8 cellular contexts compared by ENCODE assay signal in the genomic region with DNA sequence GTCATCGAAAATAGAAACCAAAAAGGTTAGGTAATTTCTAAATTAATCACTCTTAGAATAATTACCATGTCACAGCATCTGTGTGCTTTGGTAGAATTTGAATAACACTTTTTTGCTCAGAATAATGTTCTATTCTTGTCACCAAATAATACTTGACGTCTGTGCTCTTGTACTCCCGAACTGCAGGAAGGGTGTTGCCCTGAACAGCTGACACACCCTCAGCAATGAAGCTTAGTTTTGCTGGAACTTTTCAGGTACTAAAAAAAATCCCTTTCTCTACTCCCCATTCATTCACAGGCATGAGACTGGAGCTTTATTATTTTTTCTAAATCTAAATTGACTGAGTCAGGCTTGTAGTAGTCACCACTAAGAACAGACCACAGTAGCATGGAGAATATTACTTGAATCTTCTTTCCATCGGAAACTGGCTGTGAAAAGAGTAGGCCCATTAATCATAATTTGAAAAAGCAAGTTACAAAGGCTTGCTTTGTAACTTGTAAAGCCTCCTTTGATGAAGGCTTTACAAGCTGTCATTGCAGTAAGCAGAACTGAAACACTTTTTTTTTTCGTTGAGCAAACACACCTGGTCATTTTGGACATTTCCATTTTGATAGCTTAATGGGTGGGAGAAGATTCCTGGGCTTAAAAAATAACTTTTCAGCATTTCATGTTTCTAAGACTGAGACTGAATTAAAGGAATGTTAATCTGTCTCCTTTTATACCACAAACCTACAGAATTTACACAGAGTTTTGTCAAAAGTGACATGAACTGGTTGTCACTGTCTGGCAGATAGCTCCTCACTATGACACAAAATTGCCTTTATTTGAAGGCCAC.
DNase-seq lines count a peak whose midpoint lies in the region; ATAC-seq and TF ChIP-seq lines count a peak whose summit lies in the region.

No MANE protein-coding gene starts in this region.

- no peaks in the 10 kb centered on the region for H4K20me1 ChIP-seq in OCI-LY1 (ENCODE audit: insufficient read depth, low read length)

- H3K4me1 Mint-ChIP-seq in dendritic cell treated with granulocyte-macrophage colony-stimulating factor and Interleukin-4, amounts not matched to agents 40 ng/mL and 50 ng/mL, for 4 days (ENCODE audit: low read depth), result peaks cover 46% of the 10 kb centered on the region

- H3K27ac ChIP-seq in OCI-LY1 (ENCODE audit: low read depth, low read length, poor library complexity, severe bottlenecking) (peak overlapping the region; percentile 95), prostate gland (peak overlapping the region; percentile 56 to 59)

- DNase-seq in NCI-H510A treated with DMSO at 0.1 percent for 48 hours (lab: John Stamatoyannopoulos, UW) (peak; percentile 72), NCI-H510A (lab: John Stamatoyannopoulos, UW) (no peak), prostate gland (ENCODE audit: low spot score) (no peak), SW 1271 (lab: John Stamatoyannopoulos, UW) (no peak), SIG-M5 treated with dmso at 0.1 percent for 504 hours (lab: John Stamatoyannopoulos, UW; ENCODE audit: unreplicated experiment) (no peak)

- H3K79me2 ChIP-seq in OCI-LY1 (ENCODE audit: insufficient read depth, low read length), result no peaks in the 10 kb centered on the region

- peak; percentile 53 for ATAC-seq in HG02884 (IDR thresholded peaks at IDR 0.05; ENCODE audit: unreplicated experiment)

- H3K4me3 ChIP-seq in OCI-LY1 (ENCODE audit: low read depth, low read length, poor library complexity, severe bottlenecking), result peak overlapping the region; percentile 18
- H3K4me3 ChIP-seq in prostate gland, result no peak overlapping the region

- H3K9me3 Mint-ChIP-seq in dendritic cell treated with granulocyte-macrophage colony-stimulating factor and Interleukin-4, amounts not matched to agents 40 ng/mL and 50 ng/mL, for 4 days, result no peaks in the 10 kb centered on the region

- H3K27ac Mint-ChIP-seq in dendritic cell treated with granulocyte-macrophage colony-stimulating factor and Interleukin-4, amounts not matched to agents 40 ng/mL and 50 ng/mL, for 4 days, result peak overlapping the region; percentile 56

- H3K4me1 ChIP-seq in OCI-LY1 (ENCODE audit: insufficient read depth, low read length, severe bottlenecking) (peaks cover 52% of the 10 kb centered on the region), prostate gland (replicated peaks) (no peaks in the 10 kb centered on the region)

- TF ChIP-seq CTCF in OCI-LY1 (IDR thresholded peaks at IDR 0.05; ENCODE audit: low read length), result no peak
- no peak for TF ChIP-seq CTCF in prostate gland (IDR thresholded peaks at IDR 0.05)

- no peak overlapping the region for H3K4me3 Mint-ChIP-seq in dendritic cell treated with granulocyte-macrophage colony-stimulating factor and Interleukin-4, amounts not matched to agents 40 ng/mL and 50 ng/mL, for 4 days

- no peaks in the 10 kb centered on the region for H3K9me2 ChIP-seq in OCI-LY1 (ENCODE audit: low read depth, low read length)

- intact Hi-C loops in dendritic cell treated with granulocyte-macrophage colony-stimulating factor and Interleukin-4, amounts not matched to agents 40 ng/mL and 50 ng/mL, for 4 days (cut with micrococcal nuclease), result loop anchor here (5.0 kb wide), 2 partner anchors 63 to 72 kb away; partner anchors contain the start of gene PELI1
- intact Hi-C loops in prostate gland (cut with DNase I), result no loop called here

- WGBS in prostate gland, result 10% methylated on average over 5 of the region's 5 CpGs

- no peaks in the 10 kb centered on the region for H3K27me3 ChIP-seq in OCI-LY1 (ENCODE audit: insufficient read depth, low read length)
- H3K27me3 ChIP-seq in prostate gland (replicated peaks; ENCODE audit: insufficient read depth), result no peaks in the 10 kb centered on the region

- no peak for TF ChIP-seq POLR2A in prostate gland (IDR thresholded peaks at IDR 0.05)

- H3K27me3 Mint-ChIP-seq in dendritic cell treated with granulocyte-macrophage colony-stimulating factor and Interleukin-4, amounts not matched to agents 40 ng/mL and 50 ng/mL, for 4 days, result no peaks in the 10 kb centered on the region

- peak overlapping the region; percentile 41 for H3K9ac ChIP-seq in OCI-LY1 (ENCODE audit: low read length)

- no peak overlapping the region for H2AFZ ChIP-seq in OCI-LY1 (ENCODE audit: low read length)

- H3K36me3 ChIP-seq in OCI-LY1 (ENCODE audit: insufficient read depth, low read length), result no peaks in the 10 kb centered on the region
- H3K36me3 ChIP-seq in prostate gland, result no peaks in the 10 kb centered on the region

- H3F3A ChIP-seq in OCI-LY1 (ENCODE audit: insufficient read depth, low read length), result peaks cover 8% of the 10 kb centered on the region; the same call in 1 of the 2 replicates

- peak overlapping the region; percentile 58 for H3K4me2 ChIP-seq in OCI-LY1 (ENCODE audit: low read length)

- H3K9me3 ChIP-seq in OCI-LY1 (ENCODE audit: low read length) (no peaks in the 10 kb centered on the region), prostate gland (no peaks in the 10 kb centered on the region)

- H3K36me3 Mint-ChIP-seq in dendritic cell treated with granulocyte-macrophage colony-stimulating factor and Interleukin-4, amounts not matched to agents 40 ng/mL and 50 ng/mL, for 4 days (ENCODE audit: low read depth), result no peaks in the 10 kb centered on the region
